In genomic region chr20:36147707-36148106, GRCh38 we compare ENCODE assay signal across 21 cellular contexts. TPM values are rescaled to one million over a fixed set of nuclear protein-coding genes. Genes with fewer than 3 reads are reported as not detected.
DNase-seq lines count a peak whose midpoint lies in the region; ATAC-seq and TF ChIP-seq lines count a peak whose summit lies in the region.
"Had no signal": no experiment of that assay in that cellular context is flagged by ENCODE, and none has a peak within 500 bp of the region (broad histone marks: within the 10 kb centered on the region; RNA-seq: fewer than 3 reads in every experiment).

No MANE protein-coding gene starts in this region.

- no peak overlapping the region for H3K9ac ChIP-seq in endodermal cell (ENCODE audit: extremely low read depth, low read length, poor library complexity, severe bottlenecking)

- H3K27ac Mint-ChIP-seq in endodermal cell: no peak overlapping the region
- H3K27ac Mint-ChIP-seq: activated naive CD8-positive, alpha-beta T cell treated with anti-CD3 and anti-CD28 coated beads, Interleukin-2, amount 50 U/mL, for 24 hours had no signal

- 87 to 97% methylated on average over 3 of the region's 3 CpGs for WGBS in endodermal cell (ENCODE audit: insufficient coverage in 1 of 2, insufficient read length in 1 of 2), 2 experiments

- POLR2A ChIA-PET in HEK293 (lab: Yijun Ruan, JAX): interaction anchor here (0.6 kb wide), 1 partner anchor 45 kb away, joined by 5 read pairs; no protein-coding TSS in a partner anchor

- CTCF ChIA-PET in HEK293 (lab: Yijun Ruan, JAX): interaction anchor here (0.6 to 14.5 kb wide), 3 partner anchors 9 to 155 kb away, joined by 3 to 308 read pairs (median 31); no protein-coding TSS in a partner anchor

- no peak overlapping the region for H3K4me3 Mint-ChIP-seq in endodermal cell
- H3K4me3 Mint-ChIP-seq: activated naive CD8-positive, alpha-beta T cell treated with anti-CD3 and anti-CD28 coated beads, Interleukin-2, amount 50 U/mL, for 24 hours had no signal

- no peak overlapping the region for H3K27ac ChIP-seq in HEK293 (ENCODE audit: extremely low read depth, low read depth, low read length)
- H3K27ac ChIP-seq in endodermal cell (ENCODE audit: low read depth, low read length): no peak overlapping the region
- H3K27ac ChIP-seq: SK-N-MC had no signal

- no peaks in the 10 kb centered on the region for H3K9me3 ChIP-seq in HEK293 (ENCODE audit: control insufficient read depth, insufficient read depth, low read depth, low read length)
- no peaks in the 10 kb centered on the region for H3K9me3 ChIP-seq in endodermal cell (ENCODE audit: control insufficient read depth, low read length)
- H3K9me3 ChIP-seq: Caco-2, HAP-1, stomach had no signal

- no peak for TF ChIP-seq CTCF in HEK293 (tag by site-specific recombination; IDR thresholded peaks at IDR 0.05)
- no peak for TF ChIP-seq CTCF in endodermal cell (conservative IDR thresholded peaks at IDR 0.05)

- no peaks in the 10 kb centered on the region for H3K36me3 Mint-ChIP-seq in endodermal cell (ENCODE audit: low read depth)

- H3K4me3 ChIP-seq in HEK293 (ENCODE audit: low read depth, low read length) (no peak overlapping the region), endodermal cell (ENCODE audit: low read length) (no peak overlapping the region)
- H3K4me3 ChIP-seq: HAP-1, SK-N-MC, stomach had no signal

- DNase-seq in AG08396 (ENCODE audit: low spot score) (peak; percentile 39), endodermal cell (peak; percentile 38), mucosa of gallbladder (ENCODE audit: low spot score) (peak; percentile 54), NCI-H1092 (lab: John Stamatoyannopoulos, UW) (no peak), DMS79 treated with DMSO at 0.1 percent for 48 hours (lab: John Stamatoyannopoulos, UW) (no peak)
- DNase-seq: activated CD4-positive, CD25-positive, alpha-beta regulatory T cell treated with anti-CD3 and anti-CD28 coated beads, Interleukin-2, amount 50 U/mL, for 72 hours; activated CD8-positive, alpha-beta memory T cell treated with anti-CD3 and anti-CD28 coated beads for 24 hours; activated naive CD8-positive, alpha-beta T cell treated with anti-CD3 and anti-CD28 coated beads, Interleukin-2, amount 50 U/mL, for 24 hours; Caco-2; effector CD8-positive, alpha-beta T cell; KG1; stimulated activated CD4-positive, alpha-beta T cell treated with anti-CD3 and anti-CD28 coated beads, Interleukin-1b, Interleukin-23, amount 100 ng/mL, for 48 hours; stomach; T-helper 9 cell had no signal

- H3K4me1 ChIP-seq in HEK293 (ENCODE audit: control insufficient read depth, insufficient read depth, low read length) (no peaks in the 10 kb centered on the region), endodermal cell (ENCODE audit: control insufficient read depth, insufficient read depth, low read length) (no peaks in the 10 kb centered on the region)
- H3K4me1 ChIP-seq: HAP-1 had no signal

- ATAC-seq in HG02870 (IDR thresholded peaks at IDR 0.05; ENCODE audit: unreplicated experiment): no peak
- ATAC-seq in activated CD4-positive, CD25-positive, alpha-beta regulatory T cell treated with anti-CD3 and anti-CD28 coated beads, Interleukin-2, amount 50 U/mL, for 24 hours: no peak
- ATAC-seq: activated naive CD8-positive, alpha-beta T cell treated with anti-CD3 and anti-CD28 coated beads, Interleukin-2, amount 50 U/mL, for 24 hours; left lobe of liver; right cardiac atrium had no signal

- no peaks in the 10 kb centered on the region for H3K9me3 Mint-ChIP-seq in endodermal cell
- H3K9me3 Mint-ChIP-seq: activated naive CD8-positive, alpha-beta T cell treated with anti-CD3 and anti-CD28 coated beads, Interleukin-2, amount 50 U/mL, for 24 hours had no signal

- peaks cover 8% of the 10 kb centered on the region for H3K27me3 Mint-ChIP-seq in endodermal cell (ENCODE audit: insufficient read depth)

- H3K4me1 Mint-ChIP-seq in endodermal cell: no peaks in the 10 kb centered on the region

- no peaks in the 10 kb centered on the region for H3K36me3 ChIP-seq in HEK293 (ENCODE audit: control insufficient read depth in 2 of 2, insufficient read depth in 1 of 2, low read length in 2 of 2)
- H3K36me3 ChIP-seq in endodermal cell (ENCODE audit: control insufficient read depth, insufficient read depth, low read length): no peaks in the 10 kb centered on the region
- H3K36me3 ChIP-seq: HAP-1, stomach had no signal

- peaks cover under 1% of the 10 kb centered on the region for H3K27me3 ChIP-seq in endodermal cell (ENCODE audit: control insufficient read depth, insufficient read depth, low read length, poor library complexity, severe bottlenecking)
- H3K27me3 ChIP-seq: stomach had no signal

TF ChIP-seq in HEK293, 187 proteins besides CTCF, POLR2A, EP300 and RAD21:
- TF ChIP-seq ZBTB8A (tag by site-specific recombination; IDR thresholded peaks at IDR 0.05) (no peak), ZIC2 (tag by site-specific recombination; IDR thresholded peaks at IDR 0.05) (peak; percentile 39; the same call in 1 of the 2 replicates), GLIS2 (tag by site-specific recombination; IDR thresholded peaks at IDR 0.05) (no peak), ZNF654 (tag by site-specific recombination; IDR thresholded peaks at IDR 0.05; ENCODE audit: low read depth) (no peak), TRIM28 (IDR thresholded peaks at IDR 0.05; ENCODE audit: borderline replicate concordance, low read length) (no peak), SCRT2 (tag by site-specific recombination; IDR thresholded peaks at IDR 0.05) (0 out of 2 replicates have a peak, but pooled peaks have one; percentile 14)

RNA-seq across cellular contexts. Expression of gene EPB41L1, which starts 6.8 kb away (rescaled TPM):
- total RNA-seq in endodermal cell (10 to 100 TPM; 32.3 to 36.7 TPM), mucosa of gallbladder (136 TPM)
- 43.7 TPM for polyA plus RNA-seq in endodermal cell (2013, experiment 1 of 2)
- 36.7 TPM for polyA plus RNA-seq in endodermal cell (2013, experiment 2 of 2)

Comparison
In these comparisons a context has a peak if more than half of its experiments do, and no peak if none do; other contexts are left out.
1. DNase-seq: peak in AG08396 (single experiment), endodermal cell (single experiment) and mucosa of gallbladder (single experiment); none in NCI-H1092 (single experiment) and DMS79 treated with DMSO at 0.1 percent for 48 hours (single experiment).